In genomic region chr18:519019-519879, GRCh38 we compare ENCODE assay signal across 8 cellular contexts. TPM values are rescaled to one million over a fixed set of nuclear protein-coding genes. Genes with fewer than 3 reads are reported as not detected.
DNase-seq lines count a peak whose midpoint lies in the region; ATAC-seq and TF ChIP-seq lines count a peak whose summit lies in the region.

No MANE protein-coding gene starts in this region.

- H3K4me3 ChIP-seq in CD8-positive, alpha-beta memory T cell (ENCODE audit: low read length): no peak overlapping the region
- no peak overlapping the region for H3K4me3 ChIP-seq in body of pancreas
- H3K4me3 ChIP-seq in naive thymus-derived CD4-positive, alpha-beta T cell (ENCODE audit: low read length): no peak overlapping the region

- no peaks in the 10 kb centered on the region for H3K4me1 Mint-ChIP-seq in CD8-positive, alpha-beta memory T cell
- peaks cover 0 to 11% (median 0%) of the 10 kb centered on the region in 7 donors for H3K4me1 Mint-ChIP-seq in naive thymus-derived CD4-positive, alpha-beta T cell
- H3K4me1 Mint-ChIP-seq in Calu3 (ENCODE audit: low read depth, unreplicated experiment): no peaks in the 10 kb centered on the region

- H3K4me3 Mint-ChIP-seq in CD8-positive, alpha-beta memory T cell: no peak overlapping the region
- H3K4me3 Mint-ChIP-seq in naive thymus-derived CD4-positive, alpha-beta T cell: no peak overlapping the region
- H3K4me3 Mint-ChIP-seq in Calu3 (ENCODE audit: low read depth, unreplicated experiment): no peak overlapping the region

- ATAC-seq in GM19455 (IDR thresholded peaks at IDR 0.05; ENCODE audit: unreplicated experiment) (peak; percentile 71), HG03442 (IDR thresholded peaks at IDR 0.05; ENCODE audit: unreplicated experiment) (peak; percentile 89), body of pancreas (peak; percentile 30)
- ATAC-seq in naive thymus-derived CD4-positive, alpha-beta T cell: peak; percentile 71

- no peak for TF ChIP-seq POLR2A in body of pancreas (IDR thresholded peaks at IDR 0.05)

- no peaks in the 10 kb centered on the region for H3K4me1 ChIP-seq in CD8-positive, alpha-beta memory T cell (ENCODE audit: insufficient read depth, low read length)
- peaks cover 11% of the 10 kb centered on the region for H3K4me1 ChIP-seq in body of pancreas
- H3K4me1 ChIP-seq in naive thymus-derived CD4-positive, alpha-beta T cell (ENCODE audit: control insufficient read depth in 2 of 2, insufficient read depth in 2 of 2, low read length in 2 of 2): no peaks in the 10 kb centered on the region

- no peaks in the 10 kb centered on the region for H3K9me3 ChIP-seq in CD8-positive, alpha-beta memory T cell (ENCODE audit: low read length)
- H3K9me3 ChIP-seq in body of pancreas: no peaks in the 10 kb centered on the region
- H3K9me3 ChIP-seq in naive thymus-derived CD4-positive, alpha-beta T cell (ENCODE audit: control insufficient read depth in 2 of 3, low read length in 3 of 3): no peaks in the 10 kb centered on the region

- no peaks in the 10 kb centered on the region for H3K27me3 ChIP-seq in CD8-positive, alpha-beta memory T cell (ENCODE audit: insufficient read depth, low read length, poor library complexity, severe bottlenecking)
- H3K27me3 ChIP-seq in body of pancreas: no peaks in the 10 kb centered on the region
- no peaks in the 10 kb centered on the region for H3K27me3 ChIP-seq in naive thymus-derived CD4-positive, alpha-beta T cell (ENCODE audit: control insufficient read depth in 2 of 2, insufficient read depth in 2 of 2, low read length in 2 of 2)

- H3K36me3 Mint-ChIP-seq in CD8-positive, alpha-beta memory T cell: no peaks in the 10 kb centered on the region
- H3K36me3 Mint-ChIP-seq in naive thymus-derived CD4-positive, alpha-beta T cell: peaks cover 0 to 5% (median 2%) of the 10 kb centered on the region in 5 donors
- peaks cover 6% of the 10 kb centered on the region for H3K36me3 Mint-ChIP-seq in Calu3 (ENCODE audit: insufficient read depth, unreplicated experiment)

- CTCF ChIA-PET in CD8-positive, alpha-beta memory T cell (lab: Charles Lee): no interaction called here
- CTCF ChIA-PET in naive thymus-derived CD4-positive, alpha-beta T cell (lab: Charles Lee): no interaction called here
- CTCF ChIA-PET in Calu3 (lab: Charles Lee): no interaction called here

- peak overlapping the region; percentile 55 for H3K27ac ChIP-seq in CD8-positive, alpha-beta memory T cell (ENCODE audit: low read depth, low read length)
- H3K27ac ChIP-seq in body of pancreas: no peak overlapping the region
- H3K27ac ChIP-seq in naive thymus-derived CD4-positive, alpha-beta T cell (ENCODE audit: low read depth, low read length): no peak overlapping the region

- intact Hi-C loops in body of pancreas (cut with DNase I): no loop called here
- intact Hi-C loops in naive thymus-derived CD4-positive, alpha-beta T cell (cut with micrococcal nuclease): no loop called here
- intact Hi-C loops in Calu3 (cut with micrococcal nuclease; ENCODE audit: unreplicated experiment): no loop called here

- no peak for TF ChIP-seq CTCF in body of pancreas (IDR thresholded peaks at IDR 0.05)
- TF ChIP-seq CTCF in Calu3 (IDR thresholded peaks at IDR 0.05; ENCODE audit: unreplicated experiment): no peak

- POLR2A ChIA-PET in CD8-positive, alpha-beta memory T cell (lab: Charles Lee): no interaction called here
- POLR2A ChIA-PET in naive thymus-derived CD4-positive, alpha-beta T cell (lab: Charles Lee): no interaction called here

- WGBS in body of pancreas, 2 donors: 67 to 74% methylated on average over 10 to 11 of the region's 11 CpGs

- H3K36me3 ChIP-seq in CD8-positive, alpha-beta memory T cell (ENCODE audit: insufficient read depth, low read length): no peaks in the 10 kb centered on the region
- H3K36me3 ChIP-seq in body of pancreas (replicated peaks in 1 of 2; ENCODE audit: insufficient read depth in 1 of 2, low read depth in 2 of 2): no peaks in the 10 kb centered on the region
- H3K36me3 ChIP-seq in naive thymus-derived CD4-positive, alpha-beta T cell (ENCODE audit: control insufficient read depth in 2 of 3, insufficient read depth in 3 of 3, low read length in 3 of 3): no peaks in the 10 kb centered on the region

- H3K27ac Mint-ChIP-seq in CD8-positive, alpha-beta memory T cell: no peak overlapping the region
- no peak overlapping the region for H3K27ac Mint-ChIP-seq in naive thymus-derived CD4-positive, alpha-beta T cell
- H3K27ac Mint-ChIP-seq in Calu3 (ENCODE audit: unreplicated experiment): no peak overlapping the region

- BruUV-seq in Calu3 (replicated peaks; lab: Mats Ljungman, UMichigan): no TSS peak

- peaks cover 0 to 2% (median 0%) of the 10 kb centered on the region in 5 donors for H3K9me3 Mint-ChIP-seq in CD8-positive, alpha-beta memory T cell
- peaks cover 0 to 9% (median 3%) of the 10 kb centered on the region in 11 donors for H3K9me3 Mint-ChIP-seq in naive thymus-derived CD4-positive, alpha-beta T cell
- H3K9me3 Mint-ChIP-seq in Calu3 (ENCODE audit: low read depth, unreplicated experiment): peaks cover 11% of the 10 kb centered on the region

- peaks cover 5 to 7% of the 10 kb centered on the region in 2 donors for H3K27me3 Mint-ChIP-seq in CD8-positive, alpha-beta memory T cell
- H3K27me3 Mint-ChIP-seq in naive thymus-derived CD4-positive, alpha-beta T cell: peaks cover 5 to 27% (median 13%) of the 10 kb centered on the region in 5 donors
- H3K27me3 Mint-ChIP-seq in Calu3 (ENCODE audit: unreplicated experiment): peaks cover 9% of the 10 kb centered on the region

- no peak for DNase-seq in CD8-positive, alpha-beta memory T cell
- DNase-seq in body of pancreas (peak; percentile 26 to 70 (median 50)), Calu3 (no peak), NCI-H2081 (lab: John Stamatoyannopoulos, UW) (no peak)
- no peak for DNase-seq in naive thymus-derived CD4-positive, alpha-beta T cell
- DNase-seq in effector CD4-positive, alpha-beta T cell: no peak

RNA-seq across cellular contexts. Expression of gene COLEC12, which starts 18.7 kb away (rescaled TPM):
- total RNA-seq in CD8-positive, alpha-beta memory T cell: under 1 TPM in 1 of 2 experiments, not detected in 1; 0.04 TPM
- polyA plus RNA-seq in CD8-positive, alpha-beta memory T cell: not detected
- total RNA-seq in body of pancreas: 1 to 10 TPM; 3.6 to 4.2 TPM
- total RNA-seq in naive thymus-derived CD4-positive, alpha-beta T cell: under 1 TPM in 3 of 5 experiments, not detected in 2; 0.12 to 0.35 (median 0.19) TPM
- polyA plus RNA-seq in naive thymus-derived CD4-positive, alpha-beta T cell: not detected
- total RNA-seq in Calu3 (2022): not detected in 2 replicates

Comparison
In these comparisons a context has a peak if more than half of its experiments do, and no peak if none do; other contexts are left out.
1. DNase-seq: peak in body of pancreas (4 of 4); none in CD8-positive, alpha-beta memory T cell (0 of 5), naive thymus-derived CD4-positive, alpha-beta T cell (0 of 9), Calu3 (single experiment), NCI-H2081 (0 of 2) and effector CD4-positive, alpha-beta T cell (single experiment).
2. ATAC-seq: peak in every context shown above with its lines; median percentile 89 in HG03442; 71 in GM19455; 71 in naive thymus-derived CD4-positive, alpha-beta T cell; 30 in body of pancreas.